In the genomic region with DNA sequence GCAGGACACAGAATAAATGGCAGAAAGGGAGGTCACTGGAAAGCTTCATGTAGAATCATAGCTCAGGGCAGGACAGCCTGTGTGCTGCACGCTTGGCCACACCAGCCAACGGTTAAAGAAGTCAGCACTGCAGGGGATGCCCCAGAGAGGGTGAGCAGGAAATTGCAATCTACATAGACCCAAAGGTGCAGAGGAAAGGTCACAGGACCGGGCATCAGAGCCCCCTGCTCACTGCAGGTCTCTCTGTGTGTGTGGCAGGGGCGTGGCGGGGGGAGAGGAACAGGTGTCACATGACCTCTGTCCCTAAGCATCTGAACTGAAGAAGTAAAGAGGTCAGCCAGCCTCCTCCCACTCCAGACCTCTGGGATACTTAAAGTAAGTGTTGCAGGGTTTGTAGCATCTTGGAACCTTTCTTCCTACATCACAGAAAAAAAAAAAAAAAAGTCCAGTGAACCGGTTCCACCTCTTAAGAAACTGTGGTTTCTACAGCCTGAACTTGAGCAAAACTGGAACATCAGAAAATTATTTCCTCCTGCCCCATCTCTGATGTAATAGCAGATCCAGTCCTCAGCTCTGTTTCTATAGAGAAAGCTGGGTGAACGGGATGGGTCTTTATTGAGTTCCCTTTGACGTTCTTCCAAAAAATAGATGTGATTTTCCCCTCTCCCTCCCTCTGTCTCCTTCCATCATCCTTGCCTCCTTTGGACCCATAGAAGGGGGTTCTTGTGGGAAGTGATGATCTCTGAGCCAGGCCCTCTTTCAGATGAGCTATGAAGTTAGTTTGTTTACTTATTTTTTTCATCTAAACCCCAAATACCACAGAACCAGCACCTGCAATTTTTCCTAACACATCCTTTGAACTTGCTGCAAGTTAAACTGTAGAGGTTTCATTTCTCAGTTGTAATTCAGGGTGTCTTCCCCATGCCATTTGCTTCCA, we compare ENCODE assay signal across 9 cellular contexts.
DNase-seq lines count a peak whose midpoint lies in the region; ATAC-seq and TF ChIP-seq lines count a peak whose summit lies in the region.
"Had no signal": no experiment of that assay in that cellular context is flagged by ENCODE, and none has a peak within 500 bp of the region (broad histone marks: within the 10 kb centered on the region; RNA-seq: fewer than 3 reads in every experiment).

No MANE protein-coding gene starts in this region.

- peak overlapping the region; percentile 17 for H3K4me3 Mint-ChIP-seq in activated CD4-positive, alpha-beta memory T cell treated with anti-CD3 and anti-CD28 coated beads for 36 hours

- no peaks in the 10 kb centered on the region for H3K36me3 ChIP-seq in left lung
- no peaks in the 10 kb centered on the region for H3K36me3 ChIP-seq in esophagus muscularis mucosa
- H3K36me3 ChIP-seq: uterus had no signal

- H3K36me3 Mint-ChIP-seq in activated CD4-positive, alpha-beta memory T cell treated with anti-CD3 and anti-CD28 coated beads for 36 hours = no peaks in the 10 kb centered on the region

- CTCF ChIA-PET in activated CD4-positive, alpha-beta memory T cell treated with anti-CD3 and anti-CD28 coated beads for 36 hours (lab: Charles Lee) = interaction anchor here (0.6 to 3.1 kb wide), 6 partner anchors 11 to 279 kb away, joined by 3 to 14 read pairs (median 3); no protein-coding TSS in a partner anchor

- no peak for TF ChIP-seq EP300 in esophagus muscularis mucosa (IDR thresholded peaks at IDR 0.05)

- H3K4me1 ChIP-seq in left lung (no peaks in the 10 kb centered on the region), esophagus muscularis mucosa (peaks cover 0 to 14% (median 5%) of the 10 kb centered on the region in 4 donors)
- H3K4me1 ChIP-seq: uterus had no signal

- POLR2A ChIA-PET in activated CD4-positive, alpha-beta memory T cell treated with anti-CD3 and anti-CD28 coated beads for 36 hours (lab: Charles Lee) = no interaction called here

- peaks cover 2% of the 10 kb centered on the region for H3K9me3 Mint-ChIP-seq in activated CD4-positive, alpha-beta memory T cell treated with anti-CD3 and anti-CD28 coated beads for 36 hours

- peaks cover 33% of the 10 kb centered on the region for H3K4me1 Mint-ChIP-seq in activated CD4-positive, alpha-beta memory T cell treated with anti-CD3 and anti-CD28 coated beads for 36 hours (ENCODE audit: low read depth)

- H3K27me3 ChIP-seq in left lung (peaks cover 0 to 10% of the 10 kb centered on the region in 2 donors), esophagus muscularis mucosa (no peaks in the 10 kb centered on the region)
- H3K27me3 ChIP-seq: uterus had no signal

- DNase-seq in stimulated activated CD4-positive, alpha-beta T cell treated with anti-CD3 and anti-CD28 coated beads, Interleukin-15, amount 100 ng/mL, for 24 hours = peak; percentile 33
- DNase-seq in stimulated activated CD4-positive, alpha-beta T cell treated with anti-CD3 and anti-CD28 coated beads, Interleukin-1b, Interleukin-23, amount 100 ng/mL, for 48 hours = no peak
- DNase-seq in activated CD4-positive, alpha-beta memory T cell treated with anti-CD3 and anti-CD28 coated beads for 36 hours = peak; percentile 67
- DNase-seq in hippocampal formation (lab: John Stamatoyannopoulos, UW) (no peak), NCI-H82 treated with DMSO at 0.1 percent for 48 hours (lab: John Stamatoyannopoulos, UW; ENCODE audit: unreplicated experiment) (no peak), left lung (no peak), esophagus muscularis mucosa (ENCODE audit: extremely low spot score) (no peak)
- DNase-seq: uterus had no signal

- H3K27ac ChIP-seq in left lung (no peak overlapping the region), esophagus muscularis mucosa (replicated peaks in 1 of 4) (no peak overlapping the region)
- H3K27ac ChIP-seq: uterus had no signal

- H3K9me3 ChIP-seq in left lung (no peaks in the 10 kb centered on the region), esophagus muscularis mucosa (no peaks in the 10 kb centered on the region)
- H3K9me3 ChIP-seq: uterus had no signal

- ATAC-seq in HG03064 (IDR thresholded peaks at IDR 0.05; ENCODE audit: low read depth, unreplicated experiment) (peak; percentile 84), left lung (no peak)

- H3K4me3 ChIP-seq in left lung = no peak overlapping the region
- H3K4me3 ChIP-seq in esophagus muscularis mucosa = no peak overlapping the region
- H3K4me3 ChIP-seq: uterus had no signal

- no peak for TF ChIP-seq POLR2A in esophagus muscularis mucosa (IDR thresholded peaks at IDR 0.05; ENCODE audit: low read depth)

- TF ChIP-seq CTCF in left lung (IDR thresholded peaks at IDR 0.05) = no peak
- no peak for TF ChIP-seq CTCF in esophagus muscularis mucosa (IDR thresholded peaks at IDR 0.05)

- peak overlapping the region; percentile 49 for H3K27ac Mint-ChIP-seq in activated CD4-positive, alpha-beta memory T cell treated with anti-CD3 and anti-CD28 coated beads for 36 hours

- intact Hi-C loops in activated CD4-positive, alpha-beta memory T cell treated with anti-CD3 and anti-CD28 coated beads for 36 hours (cut with micrococcal nuclease) = loop anchor here (1.0 to 5.0 kb wide), 4 partner anchors 18 to 171 kb away; no protein-coding TSS in a partner anchor
- intact Hi-C loops in left lung (cut with DNase I) (no loop called here), esophagus muscularis mucosa (cut with DNase I) (no loop called here)

- WGBS in esophagus muscularis mucosa = 73% methylated on average over 8 of the region's 8 CpGs

- no peaks in the 10 kb centered on the region for H3K27me3 Mint-ChIP-seq in activated CD4-positive, alpha-beta memory T cell treated with anti-CD3 and anti-CD28 coated beads for 36 hours

Comparison
In these comparisons a context has a peak if more than half of its experiments do, and no peak if none do; other contexts are left out.
1. DNase-seq: peak in stimulated activated CD4-positive, alpha-beta T cell treated with anti-CD3 and anti-CD28 coated beads, Interleukin-15, amount 100 ng/mL, for 24 hours (single experiment) and activated CD4-positive, alpha-beta memory T cell treated with anti-CD3 and anti-CD28 coated beads for 36 hours (single experiment); none in stimulated activated CD4-positive, alpha-beta T cell treated with anti-CD3 and anti-CD28 coated beads, Interleukin-1b, Interleukin-23, amount 100 ng/mL, for 48 hours (single experiment), hippocampal formation (0 of 2), NCI-H82 treated with DMSO at 0.1 percent for 48 hours (single experiment), left lung (0 of 2) and esophagus muscularis mucosa (single experiment).